Comparison of ENCODE assay signal across 32 cellular contexts in the genomic region with DNA sequence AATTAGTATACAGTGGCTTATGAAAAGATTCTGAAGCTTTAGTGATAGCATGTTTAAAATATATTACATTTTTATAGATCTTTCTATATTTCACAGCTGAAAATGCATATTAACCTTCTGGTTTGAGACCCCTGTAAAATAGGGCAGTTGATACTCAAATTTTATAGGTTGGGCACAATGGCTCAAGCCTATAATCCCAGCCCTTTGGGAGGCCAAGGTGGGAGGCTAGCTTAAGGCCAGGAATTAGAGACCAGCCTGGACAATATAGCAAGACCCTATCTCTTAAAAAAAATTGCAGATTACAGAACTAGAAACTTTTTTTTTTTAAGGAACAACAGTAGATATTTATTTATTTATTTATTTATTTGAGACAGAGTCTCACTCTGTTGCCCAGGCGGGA. TPM values are rescaled to one million over a fixed set of nuclear protein-coding genes. Genes with fewer than 3 reads are reported as not detected.
DNase-seq lines count a peak whose midpoint lies in the region; ATAC-seq, FAIRE-seq and TF ChIP-seq lines count a peak whose summit lies in the region.
"Had no signal": no experiment of that assay in that cellular context is flagged by ENCODE, and none has a peak within 500 bp of the region (broad histone marks: within the 10 kb centered on the region; RNA-seq: fewer than 3 reads in every experiment).

No MANE protein-coding gene starts in this region.

- CTCF ChIA-PET in HepG2 (lab: Yijun Ruan, JAX; ENCODE audit: low intra/inter-chr PET ratio, low total read pairs) (no interaction called here), K562 (lab: Yijun Ruan, JAX; ENCODE audit: low intra/inter-chr PET ratio) (no interaction called here)

- BruUV-seq in HepG2 (replicated peaks; lab: Mats Ljungman, UMichigan) (no TSS peak), K562 (replicated peaks; lab: Mats Ljungman, UMichigan) (no TSS peak)

- H3K27me3 ChIP-seq in HepG2 (ENCODE audit: control insufficient read depth in 1 of 2, insufficient read depth in 2 of 2, low read length in 2 of 2) (no peaks in the 10 kb centered on the region), right lobe of liver (no peaks in the 10 kb centered on the region), K562 (ENCODE audit: control insufficient read depth in 2 of 2, insufficient read depth in 2 of 2, low read length in 2 of 2) (no peaks in the 10 kb centered on the region)
- H3K27me3 ChIP-seq: BE2C; BLaER1; BLaER1 treated with 17β-estradiol and CSF1 and Interleukin-3, amounts not matched to agents 10 nM and 100 nM had no signal

- ATAC-seq in HepG2: no peak
- ATAC-seq in right lobe of liver: no peak
- no peak for ATAC-seq in K562
- ATAC-seq: A549; CD8-positive, alpha-beta T cell had no signal

- FAIRE-seq in HepG2 (lab: Jason Lieb, UNC) (no peak), K562 (lab: Jason Lieb, UNC) (no peak), islet of Langerhans (lab: Jason Lieb, UNC) (peak; percentile 5)
- FAIRE-seq: A549, D721Med had no signal

- H3K4me1 ChIP-seq in HepG2 (ENCODE audit: insufficient read depth, low read length) (peaks cover 20% of the 10 kb centered on the region), right lobe of liver (no peaks in the 10 kb centered on the region), K562 (replicated peaks in 1 of 2; ENCODE audit: control insufficient read depth in 2 of 2, insufficient read depth in 2 of 2, low read length in 2 of 2) (no peaks in the 10 kb centered on the region)
- H3K4me1 ChIP-seq: BE2C; BLaER1; BLaER1 treated with 17β-estradiol and CSF1 and Interleukin-3, amounts not matched to agents 10 nM and 100 nM had no signal

- no peak overlapping the region for H3K9ac ChIP-seq in HepG2 (ENCODE audit: insufficient read depth, low read depth, low read length)
- no peak overlapping the region for H3K9ac ChIP-seq in K562 (ENCODE audit: insufficient read depth in 1 of 2, low read depth in 2 of 2, low read length in 2 of 2)
- H3K9ac ChIP-seq: BLaER1; BLaER1 treated with 17β-estradiol and CSF1 and Interleukin-3, amounts not matched to agents 10 nM and 100 nM had no signal

- DNase-seq in HepG2 (ENCODE audit: low spot score) (no peak), right lobe of liver (no peak), K562 (ENCODE audit: extremely low read depth in 1 of 4, low spot score in 3 of 4) (no peak), activated T-cell treated with anti-CD3 and anti-CD28 coated beads for 4 hours (no peak), CD1c-positive myeloid dendritic cell (ENCODE audit: extremely low spot score) (no peak)
- DNase-seq: 8988T; ACHN; AML-193; BE2C; C1 segment of cervical spinal cord; Caco-2; Calu3; CD4-positive, alpha-beta memory T cell; CD4-positive, alpha-beta T cell; CD4-positive, CD25-positive, alpha-beta regulatory T cell; CD8-positive, alpha-beta memory T cell; CD8-positive, alpha-beta T cell; COR-L47; DMS 273 treated with DMSO at 0.1 percent for 48 hours; DMS153; DMS53; DMS79; DMS79 treated with DMSO at 0.1 percent for 48 hours; DND-41; EL had no signal

- POLR2A ChIA-PET in HepG2 (lab: Yijun Ruan, JAX) (no interaction called here), K562 (lab: Yijun Ruan, JAX) (interaction anchor here (0.7 to 1.2 kb wide), 2 partner anchors 112 to 122 kb away, joined by 3 to 4 read pairs; no protein-coding TSS in a partner anchor)

- H4K20me1 ChIP-seq in HepG2 (ENCODE audit: insufficient read depth, low read length) (no peaks in the 10 kb centered on the region), K562 (replicated peaks; ENCODE audit: control insufficient read depth, insufficient read depth, low read length) (no peaks in the 10 kb centered on the region)
- H4K20me1 ChIP-seq: BLaER1; BLaER1 treated with 17β-estradiol and CSF1 and Interleukin-3, amounts not matched to agents 10 nM and 100 nM had no signal

- TF ChIP-seq EP300 in HepG2 (IDR thresholded peaks at IDR 0.05; ENCODE audit: low read depth in 2 of 2, low read length in 2 of 2): no peak
- TF ChIP-seq EP300 in HepG2 (CRISPR knock-in tag; IDR thresholded peaks at IDR 0.05; ENCODE audit: borderline replicate concordance): no peak
- no peak for TF ChIP-seq EP300 in K562 (IDR thresholded peaks at IDR 0.05; ENCODE audit: low read length)

- H3K9me3 ChIP-seq in HepG2 (ENCODE audit: low read length) (no peaks in the 10 kb centered on the region), right lobe of liver (no peaks in the 10 kb centered on the region), K562 (replicated peaks; ENCODE audit: control insufficient read depth, insufficient read depth, low read depth, low read length) (no peaks in the 10 kb centered on the region)
- H3K9me3 ChIP-seq: A549, BE2C, BLaER1, Caco-2 had no signal

- TF ChIP-seq RAD21 in HepG2 (CRISPR knock-in tag; IDR thresholded peaks at IDR 0.05): no peak
- TF ChIP-seq RAD21 in K562 (CRISPR knock-in tag; conservative IDR thresholded peaks at IDR 0.05 in 1 of 2, IDR thresholded peaks at IDR 0.05 in 1 of 2): no peak

- in situ Hi-C loops in HepG2 (cut with HindIII; ENCODE audit: extremely low pct_ligation_motif_present, low pct_unique_long_range_greater_than_20kb) (no loop called here), K562 (cut with MboI) (no loop called here)

- TF ChIP-seq POLR2A in HepG2 (IDR thresholded peaks at IDR 0.05; ENCODE audit: insufficient read depth in 1 of 2, low read depth in 2 of 2, low read length in 2 of 2) (no peak), right lobe of liver (IDR thresholded peaks at IDR 0.05) (no peak), K562 (conservative IDR thresholded peaks at IDR 0.05) (no peak)

- WGBS in HepG2 (ENCODE audit: low lambda C conversion rate): 97% methylated on average over 1 of the region's 1 CpG
- WGBS in right lobe of liver (ENCODE audit: insufficient coverage, low coverage, low lambda C conversion rate, missing lambda C conversion rate): 100% methylated on average over 1 of the region's 1 CpG
- WGBS in K562 (ENCODE audit: insufficient coverage, low coverage, missing lambda C conversion rate): 100% methylated on average over 1 of the region's 1 CpG

- peaks cover 1 to 20% of the 10 kb centered on the region in 2 experiments; a peak in 4 of 5 replicates for H3K36me3 ChIP-seq in HepG2 (replicated peaks in 1 of 2; ENCODE audit: control insufficient read depth in 1 of 2, insufficient read depth in 2 of 2, low read length in 2 of 2)
- peaks cover 0 to 26% (median 0%) of the 10 kb centered on the region in 4 donors for H3K36me3 ChIP-seq in right lobe of liver
- H3K36me3 ChIP-seq in K562 (ENCODE audit: control insufficient read depth, insufficient read depth, low read length): peaks cover 7% of the 10 kb centered on the region; the same call in 1 of the 3 replicates
- H3K36me3 ChIP-seq: BE2C had no signal

- intact Hi-C loops in HepG2 (cut with micrococcal nuclease; ENCODE audit: unreplicated experiment): no loop called here
- intact Hi-C loops in right lobe of liver (cut with DNase I): no loop called here
- intact Hi-C loops in K562 (cut with micrococcal nuclease): no loop called here

- H3K9me1 ChIP-seq in K562 (ENCODE audit: control insufficient read depth, insufficient read depth, low read length): no peaks in the 10 kb centered on the region

- H3K79me2 ChIP-seq in HepG2 (ENCODE audit: insufficient read depth, low read length): no peaks in the 10 kb centered on the region
- H3K79me2 ChIP-seq in K562 (ENCODE audit: control insufficient read depth, insufficient read depth, low read length): no peaks in the 10 kb centered on the region

- no peak for TF ChIP-seq CTCF in HepG2 (CRISPR knock-in tag; IDR thresholded peaks at IDR 0.05)
- no peak for TF ChIP-seq CTCF in right lobe of liver (IDR thresholded peaks at IDR 0.05)
- no peak for TF ChIP-seq CTCF in K562 (IDR thresholded peaks at IDR 0.05 in 2 of 3, conservative IDR thresholded peaks at IDR 0.05 in 1 of 3; ENCODE audit: insufficient read depth in 2 of 3, low read depth in 1 of 3, low read length in 3 of 3)

- H3K27ac ChIP-seq in HepG2 (ENCODE audit: extremely low read length, insufficient read depth, low read length) (no peak overlapping the region), right lobe of liver (no peak overlapping the region), K562 (ENCODE audit: extremely low read depth, low read depth, low read length) (no peak overlapping the region)
- H3K27ac ChIP-seq: 22Rv1; A549; BLaER1; BLaER1 treated with 17β-estradiol and CSF1 and Interleukin-3, amounts not matched to agents 10 nM and 100 nM; C4-2B had no signal

- H3K4me3 ChIP-seq in HepG2 (replicated peaks in 1 of 3; ENCODE audit: insufficient read depth in 1 of 3, low read depth in 2 of 3, low read length in 3 of 3) (no peak overlapping the region), right lobe of liver (no peak overlapping the region), K562 (no peak overlapping the region)
- H3K4me3 ChIP-seq: A549; BLaER1; BLaER1 treated with 17β-estradiol and CSF1 and Interleukin-3, amounts not matched to agents 10 nM and 100 nM had no signal

- H2AFZ ChIP-seq in HepG2 (ENCODE audit: low read length): no peak overlapping the region
- no peak overlapping the region for H2AFZ ChIP-seq in K562 (ENCODE audit: low read depth, low read length)

- H3K4me2 ChIP-seq in HepG2 (ENCODE audit: low read depth, low read length): no peak overlapping the region
- no peak overlapping the region for H3K4me2 ChIP-seq in K562 (ENCODE audit: insufficient read depth, low read length)
- H3K4me2 ChIP-seq: A549; BLaER1; BLaER1 treated with 17β-estradiol and CSF1 and Interleukin-3, amounts not matched to agents 10 nM and 100 nM had no signal

RNA-seq across cellular contexts. Expression of gene NBEAL1, which starts 31.2 kb away (rescaled TPM):
- total RNA-seq in HepG2 (2016; rRNA removed; fragmentation: Illumina TruSeq; extraction: Trizol) (15.7 and 27.6 TPM in 2 replicates), right lobe of liver (10 to 100 TPM; 16.4 to 28.6 (median 21.9) TPM), K562 (2014; rRNA removed) (3.6 and 7.0 TPM in 2 replicates), K562 (2014; rRNA removed; fragmentation: Illumina TruSeq; extraction: Trizol) (9.7 and 9.9 TPM in 2 replicates), K562 (2015; rRNA removed; fragmentation: Illumina TruSeq; extraction: Trizol) (7.3 and 8.3 TPM in 2 replicates), K562 (2021) (8.4 and 10.1 TPM in 2 replicates)
- 13.4 and 15.5 TPM in 2 replicates for total RNA-seq in HepG2 (2016; cell fraction: cytosol; rRNA removed; fragmentation: Illumina TruSeq; extraction: Trizol; ENCODE audit: low read depth)
- 17.2 and 22.8 TPM in 2 replicates for total RNA-seq in HepG2 (2016; cell fraction: insoluble cytoplasmic fraction; rRNA removed; fragmentation: Illumina TruSeq; extraction: Trizol)
- total RNA-seq in HepG2 (2016; cell fraction: membrane; rRNA removed; fragmentation: Illumina TruSeq; extraction: Trizol): 7.5 and 10.4 TPM in 2 replicates
- 35.0 and 44.5 TPM in 2 replicates for total RNA-seq in HepG2 (2016; cell fraction: nucleus; rRNA removed; fragmentation: Illumina TruSeq; extraction: Trizol)
- polyA plus RNA-seq in HepG2 (2011; rRNA removed) (5.9 and 6.4 TPM in 2 replicates), K562 (2011; rRNA removed) (7.7 and 8.9 TPM in 2 replicates), K562 (2014; fragmentation: Illumina TruSeq; extraction: Trizol) (12.3 and 13.5 TPM in 2 replicates), K562 (2014; fragmentation: Nextera tagmentation; extraction: Ambion mirVana) (1 to 10 TPM; 2.1 to 4.3 TPM), K562 (2014; rRNA removed) (2.6 and 3.2 TPM in 2 replicates)
- polyA plus RNA-seq in HepG2 (2011; cell fraction: cytosol; rRNA removed): 2.5 and 4.2 TPM in 2 replicates
- polyA plus RNA-seq in HepG2 (2011; cell fraction: nucleus; rRNA removed): 6.1 and 6.4 TPM in 2 replicates
- 7.9 and 9.3 TPM in 2 replicates for polyA plus RNA-seq in HepG2 (2012)
- 6.0 and 6.1 TPM in 2 replicates for polyA plus RNA-seq in HepG2 (2016; cell fraction: cytosol; fragmentation: Illumina TruSeq; extraction: Trizol; ENCODE audit: low read depth)
- 5.6 and 6.5 TPM in 2 replicates for polyA plus RNA-seq in HepG2 (2016; cell fraction: insoluble cytoplasmic fraction; fragmentation: Illumina TruSeq; extraction: Trizol; ENCODE audit: low read depth)
- polyA plus RNA-seq in HepG2 (2016; cell fraction: membrane; fragmentation: Illumina TruSeq; extraction: Trizol; ENCODE audit: low read depth): 5.2 and 5.9 TPM in 2 replicates
- 7.0 and 7.9 TPM in 2 replicates for polyA plus RNA-seq in HepG2 (2016; cell fraction: nucleus; fragmentation: Illumina TruSeq; extraction: Trizol; ENCODE audit: insufficient read depth, low read depth)
- polyA minus RNA-seq in HepG2 (2011; rRNA and poly(A)+ RNA removed; ENCODE audit: low replicate concordance): 11.6 and 19.1 TPM in 2 replicates
- 16.7 and 25.3 TPM in 2 replicates for polyA minus RNA-seq in HepG2 (2011; cell fraction: cytosol; rRNA and poly(A)+ RNA removed)
- 87.0 and 89.1 TPM in 2 replicates for polyA minus RNA-seq in HepG2 (2011; cell fraction: nucleus; rRNA and poly(A)+ RNA removed)
- 28.1 and 102 TPM in 2 replicates for total RNA-seq in K562 (2011; cell fraction: chromatin; rRNA removed; ENCODE audit: low replicate concordance)
- total RNA-seq in K562 (2011; cell fraction: nucleolus; rRNA removed): 12.5 and 14.3 TPM in 2 replicates
- total RNA-seq in K562 (2011; cell fraction: nucleoplasm; rRNA removed): 28.3 and 40.3 TPM in 2 replicates
- polyA plus RNA-seq in K562 (2011; cell fraction: cytosol; rRNA removed): 1.7 and 3.6 TPM in 2 replicates
- polyA plus RNA-seq in K562 (2011; cell fraction: nucleus; rRNA removed): 3.3 and 4.2 TPM in 2 replicates
- 3.3 and 3.8 TPM in 2 replicates for polyA plus RNA-seq in K562 (2012)
- polyA minus RNA-seq in K562 (2011; rRNA and poly(A)+ RNA removed): 33.5 and 41.0 TPM in 2 replicates
- 4.6 and 10.5 TPM in 2 replicates for polyA minus RNA-seq in K562 (2011; cell fraction: cytosol; rRNA and poly(A)+ RNA removed)
- 14.8 and 27.4 TPM in 2 replicates for polyA minus RNA-seq in K562 (2011; cell fraction: nucleus; rRNA and poly(A)+ RNA removed)

Comparison
In these comparisons a context has a peak if more than half of its experiments do, and no peak if none do; other contexts are left out.
1. Of the 241 proteins assayed by ChIP-seq in both HepG2 and K562: peak only in HepG2: none; only in K562: none; in both: ZNF121; in neither: 240.